1 cellular context compared by ENCODE assay signal in the genomic region with DNA sequence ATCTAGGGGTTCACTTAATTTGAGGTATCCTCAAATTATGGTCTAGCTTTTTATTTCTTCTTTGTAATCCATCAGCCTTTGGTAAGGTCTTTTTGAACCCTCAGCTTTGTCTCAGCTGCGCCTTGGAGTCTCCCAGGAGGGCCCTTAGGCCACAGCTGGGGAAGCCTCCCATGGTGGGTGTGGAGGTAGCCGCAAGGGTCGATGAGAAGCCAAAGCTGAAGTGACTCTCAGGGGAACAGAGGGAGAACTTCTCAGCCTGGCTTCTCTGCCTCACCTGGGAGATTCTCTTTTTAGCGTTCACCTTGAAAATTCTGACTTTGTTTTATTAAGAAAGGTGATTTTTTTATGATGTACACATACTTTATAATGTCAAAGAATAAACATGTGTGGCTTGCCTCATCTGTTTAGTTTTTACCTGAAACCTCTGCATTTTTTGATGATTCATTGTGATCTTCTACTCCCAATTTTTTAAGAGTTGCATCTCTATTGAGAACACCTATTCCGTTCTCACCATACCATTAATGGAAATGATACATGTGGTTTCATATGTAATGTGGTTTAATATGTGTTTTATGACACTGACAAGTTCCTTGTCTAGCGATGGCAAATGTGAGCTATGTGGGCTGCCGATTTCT.
TF ChIP-seq lines count a peak whose summit lies in the region.

No MANE protein-coding gene starts in this region.

TF ChIP-seq in GM23338, 12 proteins besides CTCF, POLR2A, EP300 and RAD21 (continued from another document):
- TF ChIP-seq CREB1 (CRISPR knock-in tag; IDR thresholded peaks at IDR 0.05; ENCODE audit: low read depth) (no peak), STAT1 (IDR thresholded peaks at IDR 0.05; ENCODE audit: unreplicated experiment) (no peak), POLR2AphosphoS5 (IDR thresholded peaks at IDR 0.05; ENCODE audit: low read depth) (no peak)
